ENCODE assay signal across 43 cellular contexts in the genomic region with DNA sequence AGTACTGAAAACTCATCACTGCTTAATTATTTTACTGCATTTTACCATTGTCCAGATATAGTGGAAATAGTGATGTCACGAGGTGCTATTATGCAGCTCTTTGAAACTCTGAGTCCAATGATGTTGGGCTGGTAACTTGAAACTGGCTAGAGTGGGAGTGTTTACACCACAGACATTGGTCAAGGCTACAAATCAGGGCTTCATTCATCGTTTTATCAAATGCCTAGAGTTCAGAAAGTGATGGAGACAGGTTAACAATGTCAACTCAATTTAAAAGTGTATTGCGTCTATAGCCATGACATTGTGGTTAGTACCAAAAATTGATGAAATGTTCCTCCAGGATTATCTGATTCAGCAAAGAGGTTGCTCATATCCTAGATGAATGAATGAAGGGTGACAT. TPM values are rescaled to one million over a fixed set of nuclear protein-coding genes. Genes with fewer than 3 reads are reported as not detected.
"Had no signal": no experiment of that assay in that cellular context is flagged by ENCODE, and none has a peak within 500 bp of the region (broad histone marks: within the 10 kb centered on the region; RNA-seq: fewer than 3 reads in every experiment).

No MANE protein-coding gene starts in this region.

- H3K27me3 ChIP-seq: ascending aorta, body of pancreas, brain microvascular endothelial cell, cardiac muscle cell, colonic mucosa had no signal

- ATAC-seq: activated naive CD4-positive, alpha-beta T cell treated with anti-CD3 and anti-CD28 coated beads, Interleukin-2, amount 50 U/mL, for 72 hours; activated naive CD8-positive, alpha-beta T cell treated with anti-CD3 and anti-CD28 coated beads, Interleukin-2, amount 50 U/mL, for 24 hours; activated T-cell treated with anti-CD3 and anti-CD28 coated beads, Interleukin-2, amount 50 U/mL, for 72 hours; activated T-helper 17 cell treated with anti-CD3 and anti-CD28 coated beads, Interleukin-2, amount 50 U/mL, for 72 hours; body of pancreas had no signal

- H3K4me3 ChIP-seq: adrenal gland, ascending aorta, body of pancreas, breast epithelium, cardiac muscle cell, colonic mucosa had no signal

- H3K4me1 ChIP-seq: adrenal gland, ascending aorta, colonic mucosa had no signal

- H3K4me3 Mint-ChIP-seq: activated naive CD4-positive, alpha-beta T cell treated with anti-CD3 and anti-CD28 coated beads for 36 hours; activated naive CD4-positive, alpha-beta T cell treated with anti-CD3 and anti-CD28 coated beads, Interleukin-2, amount 10 ng/mL, durations not matched to agents 7 days and 5 days; activated naive CD4-positive, alpha-beta T cell treated with anti-CD3 and anti-CD28 coated beads, Interleukin-2, amount 50 U/mL, for 24 hours; activated naive CD8-positive, alpha-beta T cell; activated naive CD8-positive, alpha-beta T cell treated with anti-CD3 and anti-CD28 coated beads for 36 hours; activated naive CD8-positive, alpha-beta T cell treated with anti-CD3 and anti-CD28 coated beads, Interleukin-2, amount 10 ng/mL, durations not matched to agents 7 days and 5 days; activated naive CD8-positive, alpha-beta T cell treated with anti-CD3 and anti-CD28 coated beads, Interleukin-2, amount 50 U/mL, for 24 hours; activated T-cell treated with anti-CD3 and anti-CD28 coated beads, Interleukin-2, amount 50 U/mL, for 72 hours; activated T-helper 1 cell treated with anti-CD3 and anti-CD28 coated beads, Interleukin-12 subunit alpha, Interleukin-12 subunit beta, Interleukin-2, Interleukin-4 antibody, amounts not matched to agents 30 ng/mL and 10 ng/mL and 1 ng/mL, durations not matched to agents 14 hours and 24 hours and 36 hours; activated T-helper 17 cell treated with anti-CD3 and anti-CD28 coated beads, Interleukin-2, amount 50 U/mL, for 72 hours; brain; central memory CD8-positive, alpha-beta T cell had no signal

- H3K36me3 ChIP-seq: adrenal gland, ascending aorta, brain microvascular endothelial cell, breast epithelium, cardiac muscle cell, colonic mucosa had no signal

- H3K9me3 Mint-ChIP-seq: activated naive CD4-positive, alpha-beta T cell treated with anti-CD3 and anti-CD28 coated beads for 36 hours; activated naive CD4-positive, alpha-beta T cell treated with anti-CD3 and anti-CD28 coated beads, Interleukin-2, amount 10 ng/mL, durations not matched to agents 7 days and 5 days; activated naive CD4-positive, alpha-beta T cell treated with anti-CD3 and anti-CD28 coated beads, Interleukin-2, amount 50 U/mL, for 24 hours; activated naive CD4-positive, alpha-beta T cell treated with anti-CD3 and anti-CD28 coated beads, Interleukin-2, amount 50 U/mL, for 72 hours; activated naive CD8-positive, alpha-beta T cell treated with anti-CD3 and anti-CD28 coated beads for 36 hours; activated naive CD8-positive, alpha-beta T cell treated with anti-CD3 and anti-CD28 coated beads, Interleukin-2, amount 10 ng/mL, durations not matched to agents 7 days and 5 days; activated naive CD8-positive, alpha-beta T cell treated with anti-CD3 and anti-CD28 coated beads, Interleukin-2, amount 50 U/mL, for 24 hours; activated T-cell treated with anti-CD3 and anti-CD28 coated beads, Interleukin-2, amount 50 U/mL, for 72 hours; activated T-helper 1 cell treated with anti-CD3 and anti-CD28 coated beads, Interleukin-12 subunit alpha, Interleukin-12 subunit beta, Interleukin-2, Interleukin-4 antibody, amounts not matched to agents 30 ng/mL and 10 ng/mL and 1 ng/mL, durations not matched to agents 14 hours and 24 hours and 36 hours; activated T-helper 17 cell treated with anti-CD3 and anti-CD28 coated beads, Interleukin-2, amount 50 U/mL, for 72 hours; activated T-helper 2 cell treated with anti-CD3 and anti-CD28 coated beads, Interferon-gamma antibody, Interleukin-2, Interleukin-4, amounts not matched to agents 10 μg/mL and 5 μg/mL and 100 μg/mL, durations not matched to agents 14 hours and 24 hours and 36 hours; brain; central memory CD8-positive, alpha-beta T cell had no signal

- FAIRE-seq: astrocyte, bronchial epithelial cell, colon had no signal

- H3K36me3 Mint-ChIP-seq: activated naive CD4-positive, alpha-beta T cell treated with anti-CD3 and anti-CD28 coated beads, Interleukin-2, amount 10 ng/mL, durations not matched to agents 7 days and 5 days; activated naive CD4-positive, alpha-beta T cell treated with anti-CD3 and anti-CD28 coated beads, Interleukin-2, amount 50 U/mL, for 24 hours; activated naive CD4-positive, alpha-beta T cell treated with anti-CD3 and anti-CD28 coated beads, Interleukin-2, amount 50 U/mL, for 72 hours; activated naive CD8-positive, alpha-beta T cell; activated naive CD8-positive, alpha-beta T cell treated with anti-CD3 and anti-CD28 coated beads for 36 hours; activated naive CD8-positive, alpha-beta T cell treated with anti-CD3 and anti-CD28 coated beads, Interleukin-2, amount 10 ng/mL, durations not matched to agents 7 days and 5 days; brain had no signal

- H3K27ac Mint-ChIP-seq: activated naive CD4-positive, alpha-beta T cell treated with anti-CD3 and anti-CD28 coated beads for 36 hours; activated naive CD4-positive, alpha-beta T cell treated with anti-CD3 and anti-CD28 coated beads, Interleukin-2, amount 10 ng/mL, durations not matched to agents 7 days and 5 days; activated naive CD4-positive, alpha-beta T cell treated with anti-CD3 and anti-CD28 coated beads, Interleukin-2, amount 50 U/mL, for 24 hours; activated naive CD4-positive, alpha-beta T cell treated with anti-CD3 and anti-CD28 coated beads, Interleukin-2, amount 50 U/mL, for 72 hours; activated naive CD8-positive, alpha-beta T cell; activated naive CD8-positive, alpha-beta T cell treated with anti-CD3 and anti-CD28 coated beads for 36 hours; activated naive CD8-positive, alpha-beta T cell treated with anti-CD3 and anti-CD28 coated beads, Interleukin-2, amount 10 ng/mL, durations not matched to agents 7 days and 5 days; activated naive CD8-positive, alpha-beta T cell treated with anti-CD3 and anti-CD28 coated beads, Interleukin-2, amount 50 U/mL, for 24 hours; activated T-cell treated with anti-CD3 and anti-CD28 coated beads, Interleukin-2, amount 50 U/mL, for 72 hours; activated T-helper 1 cell treated with anti-CD3 and anti-CD28 coated beads, Interleukin-12 subunit alpha, Interleukin-12 subunit beta, Interleukin-2, Interleukin-4 antibody, amounts not matched to agents 30 ng/mL and 10 ng/mL and 1 ng/mL, durations not matched to agents 14 hours and 24 hours and 36 hours; activated T-helper 17 cell treated with anti-CD3 and anti-CD28 coated beads, Interleukin-2, amount 50 U/mL, for 72 hours; activated T-helper 2 cell treated with anti-CD3 and anti-CD28 coated beads, Interferon-gamma antibody, Interleukin-2, Interleukin-4, amounts not matched to agents 10 μg/mL and 5 μg/mL and 100 μg/mL, durations not matched to agents 14 hours and 24 hours and 36 hours; brain had no signal

- H3K9me3 ChIP-seq: adrenal gland, ascending aorta, body of pancreas, breast epithelium, colonic mucosa had no signal

- H3K27ac ChIP-seq: adrenal gland, ascending aorta, body of pancreas, brain microvascular endothelial cell, breast epithelium, cardiac muscle cell, colonic mucosa had no signal

- DNase-seq: activated effector memory CD4-positive, alpha-beta T cell treated with anti-CD3 and anti-CD28 coated beads, Interleukin-2, amount 50 U/mL, for 16 hours; activated effector memory CD4-positive, alpha-beta T cell treated with Interleukin-2 at 50 U/mL for 16 hours; activated gamma-delta T cell; activated gamma-delta T cell treated with Interleukin-2 at 50 U/mL for 16 hours; activated naive CD4-positive, alpha-beta T cell; activated naive CD4-positive, alpha-beta T cell treated with anti-CD3 and anti-CD28 coated beads for 36 hours; activated naive CD4-positive, alpha-beta T cell treated with anti-CD3 and anti-CD28 coated beads, Interleukin-2, amount 10 ng/mL, durations not matched to agents 7 days and 5 days; activated naive CD4-positive, alpha-beta T cell treated with anti-CD3 and anti-CD28 coated beads, Interleukin-2, amount 50 U/mL, for 16 hours; activated naive CD4-positive, alpha-beta T cell treated with Interleukin-2 at 50 U/mL for 16 hours; activated naive CD8-positive, alpha-beta T cell treated with anti-CD3 and anti-CD28 coated beads for 36 hours; activated naive CD8-positive, alpha-beta T cell treated with anti-CD3 and anti-CD28 coated beads, Interleukin-2, amount 10 ng/mL, durations not matched to agents 7 days and 5 days; activated naive CD8-positive, alpha-beta T cell treated with anti-CD3 and anti-CD28 coated beads, Interleukin-2, amount 50 U/mL, for 24 hours; activated T-cell treated with anti-CD3 and anti-CD28 coated beads, Interleukin-2, amount 50 U/mL, for 48 hours; activated T-cell treated with anti-CD3 and anti-CD28 coated beads, Interleukin-2, amount 50 U/mL, for 72 hours; adrenal gland; amniotic stem cell; amygdala; anterior cingulate cortex; aorta; body of pancreas; brain microvascular endothelial cell; caudate nucleus; central memory CD4-positive, alpha-beta T cell; cerebellar nuclear complex; colonic mucosa had no signal

RNA-seq across cellular contexts. Expression of a gene that starts 12.7 kb away (rescaled TPM):
- total RNA-seq: activated naive CD4-positive, alpha-beta T cell treated with anti-CD3 and anti-CD28 coated beads for 36 hours; activated naive CD4-positive, alpha-beta T cell treated with anti-CD3 and anti-CD28 coated beads, Interleukin-2, amount 50 U/mL, for 72 hours; activated naive CD8-positive, alpha-beta T cell treated with anti-CD3 and anti-CD28 coated beads for 36 hours; activated naive CD8-positive, alpha-beta T cell treated with anti-CD3 and anti-CD28 coated beads, Interleukin-2, amount 10 ng/mL, durations not matched to agents 7 days and 5 days; activated T-cell treated with anti-CD3 and anti-CD28 coated beads, Interleukin-2, amount 50 U/mL, for 72 hours; activated T-helper 1 cell treated with anti-CD3 and anti-CD28 coated beads, Interleukin-12 subunit alpha, Interleukin-12 subunit beta, Interleukin-2, Interleukin-4 antibody, amounts not matched to agents 30 ng/mL and 10 ng/mL and 1 ng/mL, durations not matched to agents 14 hours and 24 hours and 36 hours; activated T-helper 17 cell treated with anti-CD3 and anti-CD28 coated beads, Interleukin-2, amount 50 U/mL, for 72 hours; activated T-helper 2 cell treated with anti-CD3 and anti-CD28 coated beads, Interferon-gamma antibody, Interleukin-2, Interleukin-4, amounts not matched to agents 10 μg/mL and 5 μg/mL and 100 μg/mL, durations not matched to agents 14 hours and 24 hours and 36 hours; adrenal gland; aorta; ascending aorta; astrocyte; body of pancreas; cardiac septum had no signal

RNA-seq across cellular contexts. Expression of a gene that starts 31.3 kb away (rescaled TPM):
- total RNA-seq: activated naive CD4-positive, alpha-beta T cell treated with anti-CD3 and anti-CD28 coated beads for 36 hours; activated naive CD4-positive, alpha-beta T cell treated with anti-CD3 and anti-CD28 coated beads, Interleukin-2, amount 50 U/mL, for 72 hours; activated naive CD8-positive, alpha-beta T cell treated with anti-CD3 and anti-CD28 coated beads for 36 hours; activated naive CD8-positive, alpha-beta T cell treated with anti-CD3 and anti-CD28 coated beads, Interleukin-2, amount 10 ng/mL, durations not matched to agents 7 days and 5 days; activated T-cell treated with anti-CD3 and anti-CD28 coated beads, Interleukin-2, amount 50 U/mL, for 72 hours; activated T-helper 1 cell treated with anti-CD3 and anti-CD28 coated beads, Interleukin-12 subunit alpha, Interleukin-12 subunit beta, Interleukin-2, Interleukin-4 antibody, amounts not matched to agents 30 ng/mL and 10 ng/mL and 1 ng/mL, durations not matched to agents 14 hours and 24 hours and 36 hours; activated T-helper 17 cell treated with anti-CD3 and anti-CD28 coated beads, Interleukin-2, amount 50 U/mL, for 72 hours; activated T-helper 2 cell treated with anti-CD3 and anti-CD28 coated beads, Interferon-gamma antibody, Interleukin-2, Interleukin-4, amounts not matched to agents 10 μg/mL and 5 μg/mL and 100 μg/mL, durations not matched to agents 14 hours and 24 hours and 36 hours; adrenal gland; aorta; ascending aorta; body of pancreas; breast epithelium; cardiac septum; cerebellum; chondrocyte had no signal
- polyA plus RNA-seq: adipose tissue, adrenal gland, aorta, cardiac muscle cell had no signal
